In the genomic region with DNA sequence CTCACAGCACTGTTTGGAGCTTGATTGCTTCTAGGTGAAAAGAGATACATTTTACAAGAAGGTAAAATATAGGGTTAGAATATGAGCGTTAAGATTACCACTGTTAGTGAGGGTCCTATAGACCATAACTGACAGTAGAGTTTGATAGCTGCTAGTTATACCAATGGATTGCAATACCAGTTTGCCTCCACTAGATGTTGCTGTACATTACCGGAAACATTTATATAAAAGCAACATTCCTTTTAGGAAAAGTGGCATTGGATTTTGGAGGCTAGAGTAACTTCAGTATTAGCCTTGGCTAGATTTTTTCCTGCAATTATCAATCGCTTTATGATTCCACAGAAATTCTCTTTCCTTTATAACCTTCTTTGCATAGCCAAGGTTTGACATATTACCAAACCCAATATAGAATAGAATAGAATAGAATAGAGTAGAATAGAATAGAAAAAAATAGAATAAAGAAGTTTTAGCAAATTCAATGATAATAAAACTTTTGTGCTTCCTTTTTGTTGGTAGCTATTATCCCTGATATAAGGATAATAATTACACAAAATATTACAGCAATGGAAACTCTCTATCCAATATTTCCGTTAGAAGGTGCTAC, we compare ENCODE assay signal across 9 cellular contexts.
A peak's percentile ranks its signal among the peaks of the same experiment; 100 is the strongest.
DNase-seq lines count a peak whose midpoint lies in the region; ATAC-seq and TF ChIP-seq lines count a peak whose summit lies in the region.
"Had no signal": no experiment of that assay in that cellular context is flagged by ENCODE, and none has a peak within 500 bp of the region (broad histone marks: within the 10 kb centered on the region; RNA-seq: fewer than 3 reads in every experiment).

No MANE protein-coding gene starts in this region.

- no peaks in the 10 kb centered on the region for H3K9me3 ChIP-seq in DND-41 (ENCODE audit: insufficient read depth, low read length, severe bottlenecking)
- no peaks in the 10 kb centered on the region for H3K9me3 ChIP-seq in HEK293 (ENCODE audit: control insufficient read depth, insufficient read depth, low read depth, low read length)

- POLR2A ChIA-PET in HEK293 (lab: Yijun Ruan, JAX) = no interaction called here

- H3K27ac Mint-ChIP-seq in progenitor cell of endocrine pancreas = no peak overlapping the region
- no peak overlapping the region for H3K27ac Mint-ChIP-seq in activated T-helper 17 cell treated with anti-CD3 and anti-CD28 coated beads, Interleukin-2, amount 50 U/mL, for 72 hours
- no peak overlapping the region for H3K27ac Mint-ChIP-seq in activated T-cell treated with anti-CD3 and anti-CD28 coated beads, Interleukin-2, amount 50 U/mL, for 24 hours

- CTCF ChIA-PET in HEK293 (lab: Yijun Ruan, JAX) = interaction anchor here (0.5 to 1.2 kb wide), 4 partner anchors 14 to 1409 kb away, joined by 3 to 4 read pairs (median 3); no protein-coding TSS in a partner anchor

- H3K9ac ChIP-seq in DND-41 (ENCODE audit: low read depth, low read length) = no peak overlapping the region

- H3K4me1 Mint-ChIP-seq in progenitor cell of endocrine pancreas (ENCODE audit: low read depth) = no peaks in the 10 kb centered on the region
- no peaks in the 10 kb centered on the region for H3K4me1 Mint-ChIP-seq in activated T-helper 17 cell treated with anti-CD3 and anti-CD28 coated beads, Interleukin-2, amount 50 U/mL, for 72 hours
- H3K4me1 Mint-ChIP-seq in activated T-cell treated with anti-CD3 and anti-CD28 coated beads, Interleukin-2, amount 50 U/mL, for 24 hours (ENCODE audit: low read depth) = no peaks in the 10 kb centered on the region

- no peaks in the 10 kb centered on the region for H3K36me3 ChIP-seq in DND-41 (ENCODE audit: insufficient read depth, low read length)
- no peaks in the 10 kb centered on the region for H3K36me3 ChIP-seq in HEK293 (ENCODE audit: control insufficient read depth in 2 of 2, insufficient read depth in 1 of 2, low read length in 2 of 2)

- no peaks in the 10 kb centered on the region for H3K4me1 ChIP-seq in DND-41 (ENCODE audit: insufficient read depth, low read length)
- 0 out of 2 replicates have a peak, but pooled peaks cover 2% of the 10 kb centered on the region for H3K4me1 ChIP-seq in HEK293 (ENCODE audit: control insufficient read depth, insufficient read depth, low read length)

- no peaks in the 10 kb centered on the region for H3K36me3 Mint-ChIP-seq in progenitor cell of endocrine pancreas (ENCODE audit: insufficient read depth)
- no peaks in the 10 kb centered on the region for H3K36me3 Mint-ChIP-seq in activated T-helper 17 cell treated with anti-CD3 and anti-CD28 coated beads, Interleukin-2, amount 50 U/mL, for 72 hours (ENCODE audit: low read depth)
- no peaks in the 10 kb centered on the region for H3K36me3 Mint-ChIP-seq in activated T-cell treated with anti-CD3 and anti-CD28 coated beads, Interleukin-2, amount 50 U/mL, for 24 hours (ENCODE audit: low read depth)

- peaks cover 13% of the 10 kb centered on the region for H3K9me3 Mint-ChIP-seq in progenitor cell of endocrine pancreas (ENCODE audit: low read depth)
- peaks cover 3% of the 10 kb centered on the region for H3K9me3 Mint-ChIP-seq in activated T-helper 17 cell treated with anti-CD3 and anti-CD28 coated beads, Interleukin-2, amount 50 U/mL, for 72 hours
- H3K9me3 Mint-ChIP-seq in activated T-cell treated with anti-CD3 and anti-CD28 coated beads, Interleukin-2, amount 50 U/mL, for 24 hours = peaks cover 5% of the 10 kb centered on the region

- no peak overlapping the region for H3K4me3 Mint-ChIP-seq in progenitor cell of endocrine pancreas (ENCODE audit: low read depth)
- H3K4me3 Mint-ChIP-seq in activated T-helper 17 cell treated with anti-CD3 and anti-CD28 coated beads, Interleukin-2, amount 50 U/mL, for 72 hours = no peak overlapping the region
- H3K4me3 Mint-ChIP-seq in activated T-cell treated with anti-CD3 and anti-CD28 coated beads, Interleukin-2, amount 50 U/mL, for 24 hours = no peak overlapping the region

- H2AFZ ChIP-seq in DND-41 (ENCODE audit: low read depth, low read length) = no peak overlapping the region

- no peak overlapping the region for H3K27ac ChIP-seq in DND-41 (ENCODE audit: low read length)
- H3K27ac ChIP-seq in HEK293 (ENCODE audit: extremely low read depth, low read depth, low read length) = no peak overlapping the region

- TF ChIP-seq CTCF in DND-41 (IDR thresholded peaks at IDR 0.05; ENCODE audit: borderline replicate concordance, extremely low read depth, low read length, poor library complexity, severe bottlenecking) = peak; percentile 85
- TF ChIP-seq CTCF in HEK293 (tag by site-specific recombination; IDR thresholded peaks at IDR 0.05) = no peak
- peak; percentile 71 for TF ChIP-seq CTCF in progenitor cell of endocrine pancreas (IDR thresholded peaks at IDR 0.05; ENCODE audit: unreplicated experiment)

- H3K4me2 ChIP-seq in DND-41 (ENCODE audit: insufficient read depth, low read length) = no peak overlapping the region

- H3K4me3 ChIP-seq in DND-41 (ENCODE audit: low read depth in 1 of 2, low read length in 2 of 2) (no peak overlapping the region), HEK293 (ENCODE audit: low read depth, low read length) (no peak overlapping the region)
- H3K4me3 ChIP-seq: lung had no signal

- H3K27me3 Mint-ChIP-seq in progenitor cell of endocrine pancreas = no peaks in the 10 kb centered on the region
- peaks cover 3% of the 10 kb centered on the region for H3K27me3 Mint-ChIP-seq in activated T-helper 17 cell treated with anti-CD3 and anti-CD28 coated beads, Interleukin-2, amount 50 U/mL, for 72 hours
- H3K27me3 Mint-ChIP-seq in activated T-cell treated with anti-CD3 and anti-CD28 coated beads, Interleukin-2, amount 50 U/mL, for 24 hours = no peaks in the 10 kb centered on the region

- ATAC-seq in DND-41 (ENCODE audit: insufficient read depth, low read depth) = peak; percentile 50; the same call in 1 of the 3 replicates
- ATAC-seq in activated T-helper 17 cell treated with anti-CD3 and anti-CD28 coated beads, Interleukin-2, amount 50 U/mL, for 72 hours (replicated peaks) = no peak

- no peaks in the 10 kb centered on the region for H3K79me2 ChIP-seq in DND-41 (ENCODE audit: insufficient read depth, low read length)

- DNase-seq in DND-41 (no peak), NCI-H446 (lab: John Stamatoyannopoulos, UW) (peak; percentile 25 to 63), dedifferentiated amniotic fluid mesenchymal stem cell (ENCODE audit: extremely low spot score) (peak; percentile 79), progenitor cell of endocrine pancreas (ENCODE audit: low spot score, unreplicated experiment) (no peak), cortex of kidney (lab: John Stamatoyannopoulos, UW) (no peak)
- DNase-seq in activated T-cell treated with anti-CD3 and anti-CD28 coated beads, Interleukin-2, amount 50 U/mL, for 24 hours = no peak

- no peaks in the 10 kb centered on the region for H3K27me3 ChIP-seq in DND-41 (ENCODE audit: insufficient read depth, low read length, poor library complexity)

- no peaks in the 10 kb centered on the region for H4K20me1 ChIP-seq in DND-41 (ENCODE audit: insufficient read depth, low read length)

TF ChIP-seq in HEK293, 187 proteins besides CTCF, POLR2A, EP300 and RAD21:
- no peak for TF ChIP-seq ZNF776 (tag by site-specific recombination; IDR thresholded peaks at IDR 0.05; ENCODE audit: borderline replicate concordance)
- TF ChIP-seq ZNF654 (tag by site-specific recombination; IDR thresholded peaks at IDR 0.05; ENCODE audit: low read depth) = peak; percentile 35
TF ChIP-seq in HEK293: peak in this region for 1.

Comparison
In these comparisons a context has a peak if more than half of its experiments do, and no peak if none do; other contexts are left out.
1. DNase-seq: peak in NCI-H446 (2 of 2) and dedifferentiated amniotic fluid mesenchymal stem cell (single experiment); none in DND-41 (single experiment), progenitor cell of endocrine pancreas (single experiment), activated T-cell treated with anti-CD3 and anti-CD28 coated beads, Interleukin-2, amount 50 U/mL, for 24 hours (single experiment) and cortex of kidney (single experiment).